Comparison of ENCODE assay signal across 9 cellular contexts in genomic region chr20:33647603-33648395, GRCh38. TPM values are rescaled to one million over a fixed set of nuclear protein-coding genes. Genes with fewer than 3 reads are reported as not detected.
A peak's percentile ranks its signal among the peaks of the same experiment; 100 is the strongest.
DNase-seq lines count a peak whose midpoint lies in the region; ATAC-seq and TF ChIP-seq lines count a peak whose summit lies in the region.
"Had no signal": no experiment of that assay in that cellular context is flagged by ENCODE, and none has a peak within 500 bp of the region (broad histone marks: within the 10 kb centered on the region; RNA-seq: fewer than 3 reads in every experiment).

No MANE protein-coding gene starts in this region.

- no peaks in the 10 kb centered on the region for H3K27me3 ChIP-seq in MG63

- CTCF ChIA-PET in activated naive CD4-positive, alpha-beta T cell treated with anti-CD3 and anti-CD28 coated beads, Interleukin-2, amount 10 ng/mL, durations not matched to agents 7 days and 5 days (lab: Charles Lee): interaction anchor here (0.9 to 1.4 kb wide), 3 partner anchors 16 to 181 kb away, joined by 4 to 5 read pairs (median 5); no protein-coding TSS in a partner anchor

- H3K9me3 ChIP-seq in MG63: no peaks in the 10 kb centered on the region

- TF ChIP-seq CTCF in foreskin fibroblast (IDR thresholded peaks at IDR 0.05; ENCODE audit: low read depth, low read length) (no peak), type B pancreatic cell (conservative IDR thresholded peaks at IDR 0.05) (no peak)

- H3K4me3 Mint-ChIP-seq in activated naive CD4-positive, alpha-beta T cell treated with anti-CD3 and anti-CD28 coated beads, Interleukin-2, amount 10 ng/mL, durations not matched to agents 7 days and 5 days: no peak overlapping the region
- H3K4me3 Mint-ChIP-seq in type B pancreatic cell: no peak overlapping the region

- no peak for ATAC-seq in GM19463 (IDR thresholded peaks at IDR 0.05; ENCODE audit: unreplicated experiment)

- H3K27me3 Mint-ChIP-seq in activated naive CD4-positive, alpha-beta T cell treated with anti-CD3 and anti-CD28 coated beads, Interleukin-2, amount 10 ng/mL, durations not matched to agents 7 days and 5 days: no peaks in the 10 kb centered on the region
- no peaks in the 10 kb centered on the region for H3K27me3 Mint-ChIP-seq in type B pancreatic cell

- peaks cover 15% of the 10 kb centered on the region for H3K36me3 ChIP-seq in MG63

- H3K4me3 ChIP-seq in MG63 (peak overlapping the region; percentile 13), foreskin fibroblast (ENCODE audit: low read depth in 1 of 2, low read length in 2 of 2) (no peak overlapping the region)

- no peaks in the 10 kb centered on the region for H3K9me3 Mint-ChIP-seq in activated naive CD4-positive, alpha-beta T cell treated with anti-CD3 and anti-CD28 coated beads, Interleukin-2, amount 10 ng/mL, durations not matched to agents 7 days and 5 days
- H3K9me3 Mint-ChIP-seq in type B pancreatic cell: no peaks in the 10 kb centered on the region

- DNase-seq in activated naive CD4-positive, alpha-beta T cell treated with anti-CD3 and anti-CD28 coated beads, Interleukin-2, amount 10 ng/mL, durations not matched to agents 7 days and 5 days: peak; percentile 20
- DNase-seq in activated naive CD4-positive, alpha-beta T cell treated with anti-CD3 and anti-CD28 coated beads, Interleukin-2, amount 50 U/mL, for 16 hours: no peak
- DNase-seq in MG63 (peak; percentile 84), foreskin fibroblast (peak; percentile 57 to 83), type B pancreatic cell (ENCODE audit: extremely low spot score, unreplicated experiment) (no peak), HPDE6-E6E7 (ENCODE audit: extremely low spot score) (no peak)
- no peak for DNase-seq in activated CD4-positive, alpha-beta T cell treated with anti-CD3 and anti-CD28 coated beads for 1 hour

- H3K27ac Mint-ChIP-seq in activated naive CD4-positive, alpha-beta T cell treated with anti-CD3 and anti-CD28 coated beads, Interleukin-2, amount 10 ng/mL, durations not matched to agents 7 days and 5 days: no peak overlapping the region
- peak overlapping the region; percentile 97 for H3K27ac Mint-ChIP-seq in type B pancreatic cell

- H3K4me1 Mint-ChIP-seq in activated naive CD4-positive, alpha-beta T cell treated with anti-CD3 and anti-CD28 coated beads, Interleukin-2, amount 10 ng/mL, durations not matched to agents 7 days and 5 days: peaks cover 7% of the 10 kb centered on the region
- peaks cover 56% of the 10 kb centered on the region for H3K4me1 Mint-ChIP-seq in type B pancreatic cell (ENCODE audit: unreplicated experiment)

- H3K36me3 Mint-ChIP-seq in activated naive CD4-positive, alpha-beta T cell treated with anti-CD3 and anti-CD28 coated beads, Interleukin-2, amount 10 ng/mL, durations not matched to agents 7 days and 5 days: peaks cover 14% of the 10 kb centered on the region
- H3K36me3 Mint-ChIP-seq in type B pancreatic cell: peaks cover 40% of the 10 kb centered on the region

RNA-seq across cellular contexts. Expression of gene C20orf144, which starts 14.3 kb away (rescaled TPM):
- total RNA-seq in MG63 (2014; rRNA removed; shearing (Covaris generic); ENCODE audit: low replicate concordance): not detected in 2 replicates
- total RNA-seq in type B pancreatic cell (ENCODE audit: low replicate concordance): 0.29 and 0.82 TPM in 2 replicates
- total RNA-seq: NCI-H460 had no signal

RNA-seq across cellular contexts. Expression of gene ACTL10, which starts 18.9 kb away (rescaled TPM):
- 2.4 and 3.5 TPM in 2 replicates for total RNA-seq in MG63 (2014; rRNA removed; shearing (Covaris generic); ENCODE audit: low replicate concordance)
- 1.7 and 2.6 TPM in 2 replicates for total RNA-seq in type B pancreatic cell (ENCODE audit: low replicate concordance)
- total RNA-seq: NCI-H460 had no signal

RNA-seq across cellular contexts. Expression of gene NECAB3, which starts 26.4 kb away (rescaled TPM):
- 4.4 and 17.4 TPM in 2 replicates for total RNA-seq in MG63 (2014; rRNA removed; shearing (Covaris generic); ENCODE audit: low replicate concordance)
- 67.4 and 68.2 TPM in 2 replicates for total RNA-seq in type B pancreatic cell (ENCODE audit: low replicate concordance)

RNA-seq across cellular contexts. Expression of gene E2F1, which starts 38.4 kb away (rescaled TPM):
- 52.1 and 57.2 TPM in 2 replicates for total RNA-seq in MG63 (2014; rRNA removed; shearing (Covaris generic); ENCODE audit: low replicate concordance)
- 20.7 and 32.8 TPM in 2 replicates for total RNA-seq in type B pancreatic cell (ENCODE audit: low replicate concordance)

Comparison
In these comparisons a context has a peak if more than half of its experiments do, and no peak if none do; other contexts are left out.
1. DNase-seq: peak in activated naive CD4-positive, alpha-beta T cell treated with anti-CD3 and anti-CD28 coated beads, Interleukin-2, amount 10 ng/mL, durations not matched to agents 7 days and 5 days (single experiment), MG63 (single experiment) and foreskin fibroblast (2 of 2); none in activated naive CD4-positive, alpha-beta T cell treated with anti-CD3 and anti-CD28 coated beads, Interleukin-2, amount 50 U/mL, for 16 hours (single experiment), type B pancreatic cell (single experiment), activated CD4-positive, alpha-beta T cell treated with anti-CD3 and anti-CD28 coated beads for 1 hour (single experiment) and HPDE6-E6E7 (single experiment).